1 cellular context compared by ENCODE assay signal in the genomic region with DNA sequence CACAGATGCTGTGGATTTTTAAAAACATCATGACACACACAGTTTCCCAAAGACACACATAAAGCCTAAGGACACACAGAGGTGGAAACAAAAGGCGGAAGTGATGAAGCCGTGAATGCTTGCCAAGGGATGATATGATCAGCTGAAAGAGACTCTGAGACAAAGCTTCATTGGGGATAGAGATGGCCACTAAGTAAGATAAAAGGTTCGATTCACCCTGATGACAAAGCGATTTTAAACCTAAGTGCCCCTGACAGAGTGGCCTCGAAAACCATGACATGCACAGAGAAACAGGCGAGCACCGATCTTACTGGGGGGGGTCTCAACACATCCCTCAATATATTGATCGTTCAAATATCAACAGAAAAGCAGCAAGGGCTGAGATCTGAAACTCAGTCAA.
TF ChIP-seq lines count a peak whose summit lies in the region.

No MANE protein-coding gene starts in this region.

TF ChIP-seq in K562, 482 proteins besides CTCF, POLR2A, EP300 and RAD21 (continued from another document and continues in another):
- TF ChIP-seq ZBTB40 (IDR thresholded peaks at IDR 0.05), result 0 out of 2 replicates have a peak, but pooled peaks have one; percentile 31
- no peak for TF ChIP-seq ZBTB40 (CRISPR knock-in tag; IDR thresholded peaks at IDR 0.05)
- TF ChIP-seq SREBF1 (IDR thresholded peaks at IDR 0.05; ENCODE audit: borderline replicate concordance, low read depth, low read length), result no peak
- TF ChIP-seq, protein P1, sequence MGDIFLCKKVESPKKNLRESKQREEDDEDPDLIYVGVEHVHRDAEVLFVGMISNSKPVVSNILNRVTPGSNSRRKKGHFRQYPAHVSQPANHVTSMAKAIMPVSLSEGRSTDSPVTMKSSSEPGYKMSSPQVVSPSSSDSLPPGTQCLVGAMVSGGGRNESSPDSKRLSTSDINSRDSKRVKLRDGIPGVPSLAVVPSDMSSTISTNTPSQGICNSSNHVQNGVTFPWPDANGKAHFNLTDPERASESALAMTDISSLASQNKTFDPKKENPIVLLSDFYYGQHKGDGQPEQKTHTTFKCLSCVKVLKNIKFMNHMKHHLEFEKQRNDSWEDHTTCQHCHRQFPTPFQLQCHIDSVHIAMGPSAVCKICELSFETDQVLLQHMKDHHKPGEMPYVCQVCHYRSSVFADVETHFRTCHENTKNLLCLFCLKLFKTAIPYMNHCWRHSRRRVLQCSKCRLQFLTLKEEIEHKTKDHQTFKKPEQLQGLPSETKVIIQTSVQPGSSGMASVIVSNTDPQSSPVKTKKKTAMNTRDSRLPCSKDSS (IDR thresholded peaks at IDR 0.05; ENCODE audit: low read depth, partially characterized antibody), result no peak
- no peak for TF ChIP-seq ZSCAN32 (CRISPR knock-in tag; IDR thresholded peaks at IDR 0.05)
- TF ChIP-seq, protein P2, sequence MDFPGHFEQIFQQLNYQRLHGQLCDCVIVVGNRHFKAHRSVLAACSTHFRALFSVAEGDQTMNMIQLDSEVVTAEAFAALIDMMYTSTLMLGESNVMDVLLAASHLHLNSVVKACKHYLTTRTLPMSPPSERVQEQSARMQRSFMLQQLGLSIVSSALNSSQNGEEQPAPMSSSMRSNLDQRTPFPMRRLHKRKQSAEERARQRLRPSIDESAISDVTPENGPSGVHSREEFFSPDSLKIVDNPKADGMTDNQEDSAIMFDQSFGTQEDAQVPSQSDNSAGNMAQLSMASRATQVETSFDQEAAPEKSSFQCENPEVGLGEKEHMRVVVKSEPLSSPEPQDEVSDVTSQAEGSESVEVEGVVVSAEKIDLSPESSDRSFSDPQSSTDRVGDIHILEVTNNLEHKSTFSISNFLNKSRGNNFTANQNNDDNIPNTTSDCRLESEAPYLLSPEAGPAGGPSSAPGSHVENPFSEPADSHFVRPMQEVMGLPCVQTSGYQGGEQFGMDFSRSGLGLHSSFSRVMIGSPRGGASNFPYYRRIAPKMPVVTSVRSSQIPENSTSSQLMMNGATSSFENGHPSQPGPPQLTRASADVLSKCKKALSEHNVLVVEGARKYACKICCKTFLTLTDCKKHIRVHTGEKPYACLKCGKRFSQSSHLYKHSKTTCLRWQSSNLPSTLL (IDR thresholded peaks at IDR 0.05), result no peak
- no peak for TF ChIP-seq PRMT5 (CRISPR knock-in tag; IDR thresholded peaks at IDR 0.05)
- TF ChIP-seq ZNF24 (IDR thresholded peaks at IDR 0.05), result no peak
- TF ChIP-seq SETDB1 (IDR thresholded peaks at IDR 0.05; ENCODE audit: low read length), result no peak
- no peak for TF ChIP-seq NR0B1 (IDR thresholded peaks at IDR 0.05; ENCODE audit: partially characterized antibody)
- no peak for TF ChIP-seq ARID3A (IDR thresholded peaks at IDR 0.05; ENCODE audit: borderline replicate concordance, low read depth, low read length)
- TF ChIP-seq ZSCAN29 (IDR thresholded peaks at IDR 0.05), result no peak
- no peak for TF ChIP-seq PHF20 (IDR thresholded peaks at IDR 0.05; ENCODE audit: partially characterized antibody)
- TF ChIP-seq, protein P3, sequence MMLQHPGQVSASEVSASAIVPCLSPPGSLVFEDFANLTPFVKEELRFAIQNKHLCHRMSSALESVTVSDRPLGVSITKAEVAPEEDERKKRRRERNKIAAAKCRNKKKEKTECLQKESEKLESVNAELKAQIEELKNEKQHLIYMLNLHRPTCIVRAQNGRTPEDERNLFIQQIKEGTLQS (IDR thresholded peaks at IDR 0.05), result no peak
- TF ChIP-seq, protein P3 (CRISPR knock-in tag; conservative IDR thresholded peaks at IDR 0.05), result no peak
- TF ChIP-seq CBX8 (IDR thresholded peaks at IDR 0.05; ENCODE audit: borderline replicate concordance, extremely low read depth, low read depth, low read length, poor library complexity, severe bottlenecking), result no peak
- no peak for TF ChIP-seq RBM25 (IDR thresholded peaks at IDR 0.05; ENCODE audit: low read depth, low read length, severe bottlenecking)
- TF ChIP-seq, protein P4, sequence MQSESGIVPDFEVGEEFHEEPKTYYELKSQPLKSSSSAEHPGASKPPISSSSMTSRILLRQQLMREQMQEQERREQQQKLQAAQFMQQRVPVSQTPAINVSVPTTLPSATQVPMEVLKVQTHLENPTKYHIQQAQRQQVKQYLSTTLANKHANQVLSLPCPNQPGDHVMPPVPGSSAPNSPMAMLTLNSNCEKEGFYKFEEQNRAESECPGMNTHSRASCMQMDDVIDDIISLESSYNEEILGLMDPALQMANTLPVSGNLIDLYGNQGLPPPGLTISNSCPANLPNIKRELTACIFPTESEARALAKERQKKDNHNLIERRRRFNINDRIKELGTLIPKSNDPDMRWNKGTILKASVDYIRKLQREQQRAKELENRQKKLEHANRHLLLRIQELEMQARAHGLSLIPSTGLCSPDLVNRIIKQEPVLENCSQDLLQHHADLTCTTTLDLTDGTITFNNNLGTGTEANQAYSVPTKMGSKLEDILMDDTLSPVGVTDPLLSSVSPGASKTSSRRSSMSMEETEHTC (IDR thresholded peaks at IDR 0.05), result no peak
- TF ChIP-seq GABPB2 (CRISPR knock-in tag; conservative IDR thresholded peaks at IDR 0.05), result no peak
